2 cellular contexts compared by ENCODE assay signal in genomic region chr11:27518522-27518921, GRCh38.
A peak's percentile ranks its signal among the peaks of the same experiment; 100 is the strongest.
TF ChIP-seq lines count a peak whose summit lies in the region.

No MANE protein-coding gene starts in this region.

TF ChIP-seq in A549, 52 proteins besides CTCF, POLR2A, EP300 and RAD21 (continued from another document):
- TF ChIP-seq ELK1 (IDR thresholded peaks at IDR 0.05; ENCODE audit: low read depth, low read length), result no peak
- no peak for TF ChIP-seq GATA3 (IDR thresholded peaks at IDR 0.05; ENCODE audit: borderline replicate concordance)

TF ChIP-seq in IMR-90, 13 proteins besides CTCF, POLR2A, EP300 and RAD21 (continued from another document):
- TF ChIP-seq MAFK (IDR thresholded peaks at IDR 0.05; ENCODE audit: low read depth, low read length), result peak; percentile 57
- no peak for TF ChIP-seq FOS (IDR thresholded peaks at IDR 0.05; ENCODE audit: low read depth, low read length)
- TF ChIP-seq USF2 (IDR thresholded peaks at IDR 0.05; ENCODE audit: low read depth, low read length), result no peak
- no peak for TF ChIP-seq BHLHE40 (IDR thresholded peaks at IDR 0.05; ENCODE audit: low read depth, low read length)
- no peak for TF ChIP-seq MXI1 (IDR thresholded peaks at IDR 0.05; ENCODE audit: borderline replicate concordance, low read depth, low read length)
